In the genomic region with DNA sequence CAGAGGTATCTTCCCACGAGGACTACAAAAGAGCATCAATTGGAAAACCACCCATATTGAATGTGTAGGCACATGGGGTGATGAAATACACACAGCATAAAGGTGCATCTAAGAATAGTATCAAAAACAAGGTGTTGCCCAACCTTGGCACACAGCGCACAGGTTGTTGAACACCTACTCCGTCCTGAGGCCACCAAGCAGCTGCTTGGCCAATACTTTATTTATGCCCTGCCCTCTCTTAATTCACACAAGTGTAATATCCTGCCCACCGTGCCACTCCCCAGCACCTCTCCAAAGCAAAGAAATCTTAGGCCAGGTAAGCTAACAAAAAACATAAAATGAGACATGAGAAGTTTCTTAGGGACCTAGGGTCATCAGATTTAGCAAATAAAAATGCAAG, we compare ENCODE assay signal across 24 cellular contexts. TPM values are rescaled to one million over a fixed set of nuclear protein-coding genes. Genes with fewer than 3 reads are reported as not detected.
A peak's percentile ranks its signal among the peaks of the same experiment; 100 is the strongest.
DNase-seq lines count a peak whose midpoint lies in the region; ATAC-seq, FAIRE-seq and TF ChIP-seq lines count a peak whose summit lies in the region.
"Had no signal": no experiment of that assay in that cellular context is flagged by ENCODE, and none has a peak within 500 bp of the region (broad histone marks: within the 10 kb centered on the region; RNA-seq: fewer than 3 reads in every experiment).

No MANE protein-coding gene starts in this region.

- H3K79me1 ChIP-seq in IMR-90 (ENCODE audit: low read depth in 1 of 2, low read length in 2 of 2): peaks cover 30 to 83% of the 10 kb centered on the region in 2 experiments

- peaks cover 6% of the 10 kb centered on the region for H3K36me3 ChIP-seq in IMR-90 (ENCODE audit: control insufficient read depth, insufficient read depth, low read length)
- H3K36me3 ChIP-seq in bronchial epithelial cell (ENCODE audit: control insufficient read depth, insufficient read depth, low read length): no peaks in the 10 kb centered on the region
- peaks cover 0 to 7% of the 10 kb centered on the region in 2 experiments for H3K36me3 ChIP-seq in keratinocyte (ENCODE audit: control insufficient read depth in 2 of 2, extremely low read depth in 1 of 2, insufficient read depth in 2 of 2, low read length in 2 of 2)
- H3K36me3 ChIP-seq in tibial nerve: no peaks in the 10 kb centered on the region

- TF ChIP-seq RAD21 in IMR-90 (IDR thresholded peaks at IDR 0.05; ENCODE audit: low read length): no peak

- no peak for FAIRE-seq in bronchial epithelial cell (lab: Jason Lieb, UNC)
- FAIRE-seq in keratinocyte (lab: Jason Lieb, UNC): no peak
- FAIRE-seq: G401.6, HTR-8/SVneo, RCC 7860 had no signal

- no peak overlapping the region for H4K8ac ChIP-seq in IMR-90 (ENCODE audit: low read depth in 2 of 2, low read length in 2 of 2)

- CTCF ChIA-PET in IMR-90 (lab: Yijun Ruan, JAX): no interaction called here

- no peak overlapping the region for H3K23ac ChIP-seq in IMR-90 (ENCODE audit: low read depth, low read length)

- dilution Hi-C loops in IMR-90 (cut with HindIII; ENCODE audit: low sequenced_read_pairs, unreplicated experiment) (no loop called here), keratinocyte (cut with MboI; ENCODE audit: extremely low pct_ligation_motif_present, low sequenced_read_pairs) (no loop called here)

- H4K91ac ChIP-seq in IMR-90 (ENCODE audit: insufficient read depth, low read depth, low read length): no peak overlapping the region

- no peak for TF ChIP-seq CTCF in IMR-90 (conservative IDR thresholded peaks at IDR 0.05; ENCODE audit: low read depth, low read length)
- no peak for TF ChIP-seq CTCF in bronchial epithelial cell (IDR thresholded peaks at IDR 0.05; ENCODE audit: insufficient read depth, low read length, severe bottlenecking)
- TF ChIP-seq CTCF in keratinocyte (optimal IDR thresholded peaks at IDR 0.05 in 1 of 3, IDR thresholded peaks at IDR 0.05 in 1 of 3, conservative IDR thresholded peaks at IDR 0.05 in 1 of 3; ENCODE audit: extremely low read depth in 1 of 3, insufficient read depth in 2 of 3, low read length in 3 of 3): no peak
- no peak for TF ChIP-seq CTCF in nephron progenitor cell (IDR thresholded peaks at IDR 0.05)
- TF ChIP-seq CTCF in tibial nerve (IDR thresholded peaks at IDR 0.05): no peak

- H3K9ac ChIP-seq in IMR-90 (ENCODE audit: low read depth, low read length): no peak overlapping the region
- no peak overlapping the region for H3K9ac ChIP-seq in keratinocyte (ENCODE audit: control insufficient read depth, extremely low read depth, insufficient read depth, low read length)
- H3K9ac ChIP-seq: KMS-11, SK-N-SH had no signal

- no peak for TF ChIP-seq POLR2A in IMR-90 (IDR thresholded peaks at IDR 0.05; ENCODE audit: low read depth, low read length)
- no peak for TF ChIP-seq POLR2A in tibial nerve (IDR thresholded peaks at IDR 0.05)

- H3K4me2 ChIP-seq in IMR-90 (ENCODE audit: low read depth, low read length) (no peak overlapping the region), keratinocyte (ENCODE audit: control insufficient read depth, extremely low read depth, insufficient read depth, low read depth, low read length) (no peak overlapping the region)
- H3K4me2 ChIP-seq: KMS-11 had no signal

- H3K79me2 ChIP-seq in keratinocyte (ENCODE audit: control insufficient read depth, insufficient read depth, low read length): peaks cover 76% of the 10 kb centered on the region

- H2BK20ac ChIP-seq in IMR-90 (ENCODE audit: low read depth, low read length): no peak overlapping the region

- no peak overlapping the region for H3K4me3 ChIP-seq in IMR-90 (ENCODE audit: insufficient read depth, low read depth, low read length)
- H3K4me3 ChIP-seq in bronchial epithelial cell (ENCODE audit: low read depth, low read length): no peak overlapping the region
- H3K4me3 ChIP-seq in keratinocyte (ENCODE audit: control insufficient read depth in 2 of 3, extremely low read depth in 1 of 3, insufficient read depth in 2 of 3, low read depth in 1 of 3, low read length in 3 of 3): no peak overlapping the region
- H3K4me3 ChIP-seq in tibial nerve: no peak overlapping the region

- peaks cover 12% of the 10 kb centered on the region for H3K9me3 Mint-ChIP-seq in nephron progenitor cell
- H3K9me3 Mint-ChIP-seq: IgD-negative memory B cell had no signal

- H4K5ac ChIP-seq in IMR-90 (ENCODE audit: low read depth, low read length): no peak overlapping the region

- no peak overlapping the region for H2AFZ ChIP-seq in IMR-90 (replicated peaks; ENCODE audit: low read length, poor library complexity)
- H2AFZ ChIP-seq in keratinocyte (ENCODE audit: control insufficient read depth, low read length): no peak overlapping the region

- H3K4me1 Mint-ChIP-seq in nephron progenitor cell: peaks cover 18% of the 10 kb centered on the region

- H3K14ac ChIP-seq in IMR-90 (replicated peaks; ENCODE audit: low read depth, low read length): no peak overlapping the region

- H2AK9ac ChIP-seq in IMR-90 (replicated peaks; ENCODE audit: low read depth, low read length, poor library complexity): no peak overlapping the region

- TF ChIP-seq EP300 in tibial nerve (IDR thresholded peaks at IDR 0.05): no peak

- H2BK5ac ChIP-seq in IMR-90 (ENCODE audit: low read depth, low read length, poor library complexity, severe bottlenecking): no peak overlapping the region

- no peak overlapping the region for H3K27ac ChIP-seq in IMR-90 (ENCODE audit: insufficient read depth, low read length)
- H3K27ac ChIP-seq in keratinocyte (ENCODE audit: control insufficient read depth, insufficient read depth, low read length): peak overlapping the region; percentile 19
- peak overlapping the region in 1 of 4 donors; percentile 22 for H3K27ac ChIP-seq in tibial nerve
- H3K27ac ChIP-seq: KMS-11 had no signal

- POLR2A ChIA-PET in IMR-90 (lab: Charles Lee; ENCODE audit: unreplicated experiment): no interaction called here

- H3K4me1 ChIP-seq in IMR-90 (ENCODE audit: control insufficient read depth, insufficient read depth, low read length): peaks cover 26% of the 10 kb centered on the region
- peaks cover 19% of the 10 kb centered on the region for H3K4me1 ChIP-seq in keratinocyte (ENCODE audit: control insufficient read depth, extremely low read depth, insufficient read depth, low read length)
- peaks cover 0 to 73% (median 17%) of the 10 kb centered on the region in 4 donors for H3K4me1 ChIP-seq in tibial nerve

- H3K56ac ChIP-seq in IMR-90 (ENCODE audit: extremely low read depth, insufficient read depth, low read length): no peak overlapping the region

- H4K20me1 ChIP-seq in IMR-90 (ENCODE audit: insufficient read depth, low read length) (peaks cover 89% of the 10 kb centered on the region), keratinocyte (ENCODE audit: control insufficient read depth, extremely low read depth, insufficient read depth, low read length) (no peaks in the 10 kb centered on the region)

- peaks cover 49% of the 10 kb centered on the region for H3K36me3 Mint-ChIP-seq in nephron progenitor cell (ENCODE audit: low read depth)
- H3K36me3 Mint-ChIP-seq: CD4-positive, alpha-beta memory T cell; IgD-negative memory B cell had no signal

- peak overlapping the region; percentile 47 for H3K27ac Mint-ChIP-seq in nephron progenitor cell
- H3K27ac Mint-ChIP-seq: IgD-negative memory B cell had no signal

- H3K27me3 ChIP-seq in IMR-90 (ENCODE audit: control insufficient read depth, insufficient read depth, low read length): no peaks in the 10 kb centered on the region
- no peaks in the 10 kb centered on the region for H3K27me3 ChIP-seq in bronchial epithelial cell (ENCODE audit: control insufficient read depth, insufficient read depth, low read length)
- no peaks in the 10 kb centered on the region for H3K27me3 ChIP-seq in keratinocyte (ENCODE audit: control insufficient read depth, extremely low read depth, insufficient read depth, low read length)
- no peaks in the 10 kb centered on the region for H3K27me3 ChIP-seq in tibial nerve

- H3K27me3 Mint-ChIP-seq in nephron progenitor cell (ENCODE audit: low read depth, poor library complexity): peaks cover 3% of the 10 kb centered on the region

- ATAC-seq in IMR-90 (ENCODE audit: low read depth) (no peak), HG02840 (IDR thresholded peaks at IDR 0.05; ENCODE audit: low FRiP score, unreplicated experiment) (no peak), GM19351 (IDR thresholded peaks at IDR 0.05; ENCODE audit: unreplicated experiment) (no peak)

- DNase-seq in IMR-90 (no peak), bronchial epithelial cell (ENCODE audit: low read depth) (peak; percentile 37), keratinocyte (ENCODE audit: low read depth, low spot score) (no peak), nephron progenitor cell (no peak), tibial nerve (ENCODE audit: low spot score in 2 of 2) (no peak), activated gamma-delta T cell treated with Interleukin-2 at 50 U/mL for 16 hours (no peak)
- DNase-seq: C1 segment of cervical spinal cord; CD4-positive, alpha-beta memory T cell; COR-L47; GOT3; HCEC 1CT; NCI-H1048; NCI-H1417; NCI-H1694; NCI-H2029 treated with DMSO at 0.1 percent for 48 hours; NCI-H526 treated with DMSO at 0.1 percent for 48 hours; SK-N-SH had no signal

- no peak overlapping the region for H2BK120ac ChIP-seq in IMR-90 (ENCODE audit: low read depth, low read length)

- H3K9me3 ChIP-seq in IMR-90 (ENCODE audit: control insufficient read depth, insufficient read depth, low read length): no peaks in the 10 kb centered on the region
- no peaks in the 10 kb centered on the region for H3K9me3 ChIP-seq in keratinocyte (ENCODE audit: control insufficient read depth, low read depth, low read length)
- H3K9me3 ChIP-seq in tibial nerve: no peaks in the 10 kb centered on the region
- H3K9me3 ChIP-seq: SK-N-SH had no signal

- no peak overlapping the region for H3K4me3 Mint-ChIP-seq in nephron progenitor cell
- H3K4me3 Mint-ChIP-seq: CD4-positive, alpha-beta memory T cell; IgD-negative memory B cell had no signal

- no peak overlapping the region for H2BK15ac ChIP-seq in IMR-90 (ENCODE audit: low read depth, low read length)

- H3K9me1 ChIP-seq in IMR-90 (ENCODE audit: insufficient read depth, low read length): peaks cover 27% of the 10 kb centered on the region
- no peaks in the 10 kb centered on the region for H3K9me1 ChIP-seq in keratinocyte (ENCODE audit: control insufficient read depth, extremely low read depth, insufficient read depth, low read length)

- WGBS in IMR-90 (ENCODE audit: extremely low coverage in 2 of 2, insufficient read length in 1 of 2), 2 experiments: no CpG with 5 or more reads among the region's 4 CpGs
- 91 to 98% methylated on average over 4 of the region's 4 CpGs for WGBS in tibial nerve, 2 donors

- in situ Hi-C loops in IMR-90 (cut with MboI; ENCODE audit: low sequenced_read_pairs): no loop called here

- no peak overlapping the region for H3K4ac ChIP-seq in IMR-90 (ENCODE audit: low read depth, low read length)

- H3K18ac ChIP-seq in IMR-90 (ENCODE audit: low read depth, low read length): no peak overlapping the region

- no TSS peak for BruUV-seq in IMR-90 (replicated peaks; lab: Mats Ljungman, UMichigan)

- H2AK5ac ChIP-seq in IMR-90 (ENCODE audit: low read depth, low read length): 0 out of 2 replicates have a peak overlapping the region, but pooled peaks have one; percentile 40

- intact Hi-C loops in IMR-90 (cut with micrococcal nuclease): no loop called here

RNA-seq across cellular contexts. Expression of a gene that starts 31.2 kb away (rescaled TPM):
- total RNA-seq in IMR-90 (2012; rRNA removed) (30.3 and 38.9 TPM in 2 replicates), bronchial epithelial cell (3.4 and 7.3 TPM in 2 replicates), tibial nerve (100 to 1,000 TPM in 2 of 4 donors, 10 to 100 TPM in 2; 86.5 to 130 (median 113) TPM)
- polyA plus RNA-seq in IMR-90 (2012; rRNA removed) (65.3 and 66.9 TPM in 2 replicates), keratinocyte (31.9 to 93.4 TPM (median 77.3 TPM) in 3 replicates)
- 31.8 and 59.9 TPM in 2 replicates for polyA plus RNA-seq in IMR-90 (2012; cell fraction: cytosol; rRNA removed)
- 53.5 and 83.5 TPM in 2 replicates for polyA plus RNA-seq in IMR-90 (2012; cell fraction: nucleus; rRNA removed; ENCODE audit: low replicate concordance)
- polyA plus RNA-seq in keratinocyte (2011; ENCODE audit: low read depth): 13.9 TPM
- polyA plus RNA-seq in keratinocyte (2011; cell fraction: cytosol; rRNA removed): 48.1 and 73.9 TPM in 2 replicates
- 68.1 and 79.7 TPM in 2 replicates for polyA plus RNA-seq in keratinocyte (2011; cell fraction: nucleus; rRNA removed)
- 22.1 and 51.6 TPM in 2 replicates for polyA plus RNA-seq in keratinocyte (2012; ENCODE audit: low replicate concordance)
- polyA minus RNA-seq in keratinocyte: 60.8 to 125 TPM (median 104 TPM) in 3 replicates
- polyA minus RNA-seq in keratinocyte (2011; cell fraction: cytosol; rRNA and poly(A)+ RNA removed): 55.6 TPM
- polyA minus RNA-seq in keratinocyte (2011; cell fraction: nucleus; rRNA and poly(A)+ RNA removed): 32.2 and 71.4 TPM in 2 replicates
